In the genomic region with DNA sequence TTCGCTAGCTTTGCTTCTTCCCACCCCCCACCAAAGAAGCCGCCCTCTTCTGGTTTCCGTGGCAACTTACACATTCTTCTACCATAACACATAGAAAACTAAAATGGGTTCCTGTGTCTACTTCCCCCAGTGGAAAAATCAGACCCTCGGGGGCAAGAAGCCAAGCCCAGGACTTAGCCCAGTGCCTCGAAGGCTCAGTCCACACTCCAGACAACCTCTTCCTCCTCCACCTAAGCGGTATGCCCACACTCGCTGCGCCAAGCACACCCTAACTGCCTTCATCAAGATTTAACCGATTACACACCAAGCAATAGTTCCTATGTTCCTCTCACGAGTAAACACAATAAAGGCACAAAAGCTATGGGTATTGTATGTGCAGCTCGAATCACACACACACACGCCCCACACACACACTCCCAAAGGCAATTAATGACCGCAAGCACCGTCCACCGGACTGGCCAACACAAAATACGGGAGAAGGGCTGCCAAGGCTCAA, we compare ENCODE assay signal across 8 cellular contexts. TPM values are rescaled to one million over a fixed set of nuclear protein-coding genes. Genes with fewer than 3 reads are reported as not detected.
A peak's percentile ranks its signal among the peaks of the same experiment; 100 is the strongest.
DNase-seq lines count a peak whose midpoint lies in the region; ATAC-seq lines count a peak whose summit lies in the region.

No MANE protein-coding gene starts in this region.

- DNase-seq in CD1c-positive myeloid dendritic cell (ENCODE audit: extremely low spot score) (peak; percentile 85), NCI-H146 treated with DMSO at 0.1 percent for 48 hours (lab: John Stamatoyannopoulos, UW; ENCODE audit: unreplicated experiment) (peak; percentile 54), medulla oblongata (ENCODE audit: extremely low spot score) (peak; percentile 66)
- peak; percentile 77 for DNase-seq in activated CD4-positive, alpha-beta memory T cell treated with anti-CD3 and anti-CD28 coated beads for 36 hours
- DNase-seq in effector CD4-positive, alpha-beta T cell, result peak; percentile 64
- DNase-seq in stimulated activated CD8-positive, alpha-beta memory T cell treated with anti-CD3 and anti-CD28 coated beads, Interleukin-15, amount 100 ng/mL, for 4 hours (ENCODE audit: low read depth in 2 of 2), result peak; percentile 14 to 38

- H3K9me3 Mint-ChIP-seq in activated CD4-positive, alpha-beta memory T cell treated with anti-CD3 and anti-CD28 coated beads for 36 hours, result no peaks in the 10 kb centered on the region

- CTCF ChIA-PET in activated CD4-positive, alpha-beta memory T cell treated with anti-CD3 and anti-CD28 coated beads for 36 hours (lab: Charles Lee), result interaction anchor here (0.6 to 2.5 kb wide), 20 partner anchors 8 to 463 kb away, joined by 3 to 14 read pairs (median 3); partner anchors contain the start of genes GINM1 and ZC3H12D

- POLR2A ChIA-PET in activated CD4-positive, alpha-beta memory T cell treated with anti-CD3 and anti-CD28 coated beads for 36 hours (lab: Charles Lee), result interaction anchor here (0.7 to 2.4 kb wide), 8 partner anchors 8 to 318 kb away, joined by 3 to 9 read pairs (median 3); partner anchors contain the start of genes LATS1 and ZC3H12D

- H3K4me3 Mint-ChIP-seq in activated CD4-positive, alpha-beta memory T cell treated with anti-CD3 and anti-CD28 coated beads for 36 hours, result peak overlapping the region; percentile 97

- H3K27me3 Mint-ChIP-seq in activated CD4-positive, alpha-beta memory T cell treated with anti-CD3 and anti-CD28 coated beads for 36 hours, result peaks cover 4% of the 10 kb centered on the region

- peak overlapping the region; percentile 97 for H3K27ac Mint-ChIP-seq in activated CD4-positive, alpha-beta memory T cell treated with anti-CD3 and anti-CD28 coated beads for 36 hours

- H3K4me1 Mint-ChIP-seq in activated CD4-positive, alpha-beta memory T cell treated with anti-CD3 and anti-CD28 coated beads for 36 hours (ENCODE audit: low read depth), result peaks cover 38% of the 10 kb centered on the region

- peaks cover 7% of the 10 kb centered on the region for H3K36me3 Mint-ChIP-seq in activated CD4-positive, alpha-beta memory T cell treated with anti-CD3 and anti-CD28 coated beads for 36 hours

- ATAC-seq in GM21737 (IDR thresholded peaks at IDR 0.05; ENCODE audit: unreplicated experiment) (peak; percentile 20), HG03025 (IDR thresholded peaks at IDR 0.05; ENCODE audit: low FRiP score, unreplicated experiment) (no peak)

- intact Hi-C loops in activated CD4-positive, alpha-beta memory T cell treated with anti-CD3 and anti-CD28 coated beads for 36 hours (cut with micrococcal nuclease), result loop anchor here (1.0 to 5.0 kb wide), 3 partner anchors 61 to 377 kb away; partner anchors contain the start of genes LRP11 and RAET1G

RNA-seq across cellular contexts. Expression of gene PPIL4, which starts 0.5 kb away (rescaled TPM):
- total RNA-seq in activated CD4-positive, alpha-beta memory T cell treated with anti-CD3 and anti-CD28 coated beads for 36 hours, result 10 to 100 TPM; 21.5 to 23.6 TPM

RNA-seq across cellular contexts. Expression of gene GINM1, which starts 20.9 kb away (rescaled TPM):
- 10 to 100 TPM; 15.6 to 16.0 TPM for total RNA-seq in activated CD4-positive, alpha-beta memory T cell treated with anti-CD3 and anti-CD28 coated beads for 36 hours

Comparison
In these comparisons a context has a peak if more than half of its experiments do, and no peak if none do; other contexts are left out.
1. DNase-seq: peak in every context shown above with its lines; median percentile 85 in CD1c-positive myeloid dendritic cell; 77 in activated CD4-positive, alpha-beta memory T cell treated with anti-CD3 and anti-CD28 coated beads for 36 hours; 66 in medulla oblongata; 64 in effector CD4-positive, alpha-beta T cell; 54 in NCI-H146 treated with DMSO at 0.1 percent for 48 hours; 26 in stimulated activated CD8-positive, alpha-beta memory T cell treated with anti-CD3 and anti-CD28 coated beads, Interleukin-15, amount 100 ng/mL, for 4 hours.